Comparison of ENCODE assay signal across 25 cellular contexts in the genomic region with DNA sequence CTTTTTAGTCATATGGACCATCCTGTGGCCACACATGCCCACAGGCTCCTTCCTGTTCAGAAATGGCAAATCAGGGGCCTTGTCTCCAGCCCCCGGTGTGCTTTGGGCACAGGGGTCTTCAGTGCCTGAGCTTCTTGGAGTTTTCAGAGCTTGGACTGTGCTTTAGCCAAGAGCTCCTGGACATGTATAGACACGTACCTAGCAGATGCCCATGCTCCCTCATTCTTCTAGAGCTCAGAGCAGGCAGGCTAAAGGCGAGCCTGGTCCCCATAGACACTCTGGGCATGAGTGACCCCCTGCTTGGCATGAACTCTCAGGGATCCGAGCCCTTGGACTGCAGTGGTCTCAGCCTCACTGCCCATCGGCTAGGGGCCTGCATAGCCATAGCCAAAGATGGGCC.
A peak's percentile ranks its signal among the peaks of the same experiment; 100 is the strongest.
DNase-seq lines count a peak whose midpoint lies in the region; ATAC-seq, FAIRE-seq and TF ChIP-seq lines count a peak whose summit lies in the region.
"Had no signal": no experiment of that assay in that cellular context is flagged by ENCODE, and none has a peak within 500 bp of the region (broad histone marks: within the 10 kb centered on the region; RNA-seq: fewer than 3 reads in every experiment).

No MANE protein-coding gene starts in this region.

- no peak for TF ChIP-seq EP300 in H1 (IDR thresholded peaks at IDR 0.05; ENCODE audit: borderline replicate concordance in 1 of 2, low read depth in 2 of 2, low read length in 2 of 2)
- TF ChIP-seq EP300 in ovary (IDR thresholded peaks at IDR 0.05), result no peak

- H3K27ac Mint-ChIP-seq in MCF 10A (ENCODE audit: low read depth, unreplicated experiment) (peak overlapping the region; percentile 4), mesothelial cell of epicardium (peak overlapping the region; percentile 24)
- H3K27ac Mint-ChIP-seq: CD4-positive, CD25-positive, alpha-beta regulatory T cell; IgD-negative memory B cell had no signal

- H3K4me1 ChIP-seq in breast epithelium, result peaks cover 0 to 3% of the 10 kb centered on the region in 2 donors
- H3K4me1 ChIP-seq in H1 (replicated peaks in 1 of 4; ENCODE audit: control insufficient read depth in 3 of 4, insufficient read depth in 4 of 4, low read length in 3 of 4), result no peaks in the 10 kb centered on the region
- H3K4me1 ChIP-seq in gastrocnemius medialis, result no peaks in the 10 kb centered on the region
- peaks cover 14% of the 10 kb centered on the region for H3K4me1 ChIP-seq in ovary (ENCODE audit: insufficient read depth)

- no peak overlapping the region for H2BK12ac ChIP-seq in H1 (ENCODE audit: low read depth, low read length)

- H2BK20ac ChIP-seq in H1 (ENCODE audit: low read length), result peak overlapping the region; percentile 11; the same call in 1 of the 2 replicates

- CTCF ChIA-PET in MCF 10A (lab: Yijun Ruan, JAX) (no interaction called here), H1 (lab: Charles Lee; ENCODE audit: partially characterized antibody) (interaction anchor here (0.6 to 3.7 kb wide), 13 partner anchors 8 to 113 kb away, joined by 3 to 18 read pairs (median 4); no protein-coding TSS in a partner anchor)

- no peak overlapping the region for H2AK5ac ChIP-seq in H1 (ENCODE audit: low read depth, low read length)

- no peak overlapping the region for H4K5ac ChIP-seq in H1 (ENCODE audit: insufficient read length, low read depth, low read length)

- H3K23ac ChIP-seq in H1 (ENCODE audit: insufficient read length), result no peak overlapping the region

- H3K36me3 ChIP-seq in breast epithelium (no peaks in the 10 kb centered on the region), H1 (ENCODE audit: control insufficient read depth in 2 of 4, insufficient read depth in 4 of 4, low read length in 3 of 4) (no peaks in the 10 kb centered on the region), gastrocnemius medialis (no peaks in the 10 kb centered on the region), ovary (no peaks in the 10 kb centered on the region)
- H3K36me3 ChIP-seq: BLaER1 had no signal

- H3K4me1 Mint-ChIP-seq in MCF 10A (ENCODE audit: insufficient read depth, unreplicated experiment) (peaks cover 8% of the 10 kb centered on the region), mesothelial cell of epicardium (peaks cover 22% of the 10 kb centered on the region)
- H3K4me1 Mint-ChIP-seq: CD4-positive, CD25-positive, alpha-beta regulatory T cell; IgD-negative memory B cell had no signal

- no peak overlapping the region for H2AFZ ChIP-seq in H1 (ENCODE audit: low read length)

- H3K36me3 Mint-ChIP-seq in MCF 10A (ENCODE audit: insufficient read depth, unreplicated experiment), result no peaks in the 10 kb centered on the region
- H3K36me3 Mint-ChIP-seq in mesothelial cell of epicardium, result no peaks in the 10 kb centered on the region
- H3K36me3 Mint-ChIP-seq: CD4-positive, CD25-positive, alpha-beta regulatory T cell had no signal

- peaks cover 2% of the 10 kb centered on the region; the same call in 1 of the 2 replicates for H3K79me1 ChIP-seq in H1 (ENCODE audit: low read depth, low read length)

- H2BK120ac ChIP-seq in H1 (replicated peaks; ENCODE audit: low read depth, low read length), result no peak overlapping the region

- no peaks in the 10 kb centered on the region; the same call in 1 of the 2 replicates for H3K23me2 ChIP-seq in H1 (ENCODE audit: low read depth, low read length)

- H2BK15ac ChIP-seq in H1 (ENCODE audit: low read length), result no peak overlapping the region

- H3K4me2 ChIP-seq in H1 (ENCODE audit: insufficient read depth in 1 of 2, low read depth in 2 of 2, low read length in 2 of 2), result no peak overlapping the region
- H3K4me2 ChIP-seq: BLaER1, KMS-11 had no signal

- FAIRE-seq in H1 (lab: Jason Lieb, UNC), result no peak
- FAIRE-seq: G401.6 had no signal

- H3K9me3 Mint-ChIP-seq in MCF 10A (ENCODE audit: unreplicated experiment), result no peaks in the 10 kb centered on the region
- no peaks in the 10 kb centered on the region for H3K9me3 Mint-ChIP-seq in mesothelial cell of epicardium
- H3K9me3 Mint-ChIP-seq: IgD-negative memory B cell had no signal

- H4K8ac ChIP-seq in H1 (ENCODE audit: extremely low read depth, insufficient read depth, low read length), result peak overlapping the region; percentile 17; the same call in 1 of the 2 replicates

- DNase-seq in MCF 10A (ENCODE audit: unreplicated experiment) (peak; percentile 20), breast epithelium (ENCODE audit: low spot score in 2 of 2) (no peak), H1 (ENCODE audit: low read depth in 1 of 2, low spot score in 2 of 2) (no peak), mesothelial cell of epicardium (ENCODE audit: low spot score in 2 of 2, unreplicated experiment in 2 of 2) (no peak), gastrocnemius medialis (no peak), ovary (no peak), putamen (ENCODE audit: low spot score) (no peak), HCEC 1CT (no peak)
- DNase-seq: 8988T; CD4-positive, CD25-positive, alpha-beta regulatory T cell; GOT3; NCI-H1092; NCI-H1417 treated with DMSO at 0.1 percent for 48 hours; NCI-H1694 treated with DMSO at 0.1 percent for 48 hours; NCI-H2081 treated with DMSO at 0.1 percent for 48 hours; NCI-H2171; NCI-H226; NCI-H510A; RPMI8226; SHP77 treated with DMSO at 0.1 percent for 48 hours had no signal

- no peak overlapping the region for H3K9ac ChIP-seq in H1 (replicated peaks in 1 of 4; ENCODE audit: extremely low read depth in 1 of 4, low read depth in 3 of 4, low read length in 3 of 4)
- H3K9ac ChIP-seq: BLaER1, KMS-11 had no signal

- H3K4me3 ChIP-seq in breast epithelium (no peak overlapping the region), H1 (ENCODE audit: extremely low read depth in 1 of 4, insufficient read depth in 2 of 4, low read depth in 3 of 4, low read length in 4 of 4) (no peak overlapping the region), gastrocnemius medialis (no peak overlapping the region), ovary (no peak overlapping the region)
- H3K4me3 ChIP-seq: BLaER1 had no signal

- no peaks in the 10 kb centered on the region for H3K79me2 ChIP-seq in H1 (ENCODE audit: control insufficient read depth in 1 of 2, insufficient read depth in 2 of 2, low read length in 2 of 2)

- TF ChIP-seq RAD21 in H1 (IDR thresholded peaks at IDR 0.05 in 1 of 2, conservative IDR thresholded peaks at IDR 0.05 in 1 of 2; ENCODE audit: low read depth in 2 of 2, low read length in 2 of 2), result no peak

- H4K20me1 ChIP-seq in H1 (replicated peaks in 1 of 2; ENCODE audit: control insufficient read depth in 1 of 2, insufficient read depth in 2 of 2, low read length in 2 of 2), result no peaks in the 10 kb centered on the region
- H4K20me1 ChIP-seq: BLaER1 had no signal

- ATAC-seq in gastrocnemius medialis, result no peak
- ATAC-seq: HCT116 had no signal

- 84% methylated on average over 5 of the region's 5 CpGs; no CpG with 5 or more reads in 1 of the 2 experiments for WGBS in H1 (ENCODE audit: extremely low coverage in 1 of 2, insufficient coverage in 1 of 2, insufficient read length in 1 of 2, insufficient replicate concordance in 2 of 2, low coverage in 1 of 2, low lambda C conversion rate in 2 of 2, missing lambda C conversion rate in 1 of 2), 2 experiments
- 92 to 95% (median 93%) methylated on average over 5 of the region's 5 CpGs for WGBS in ovary, 3 donors

- H3K4me3 Mint-ChIP-seq in MCF 10A (ENCODE audit: unreplicated experiment) (no peak overlapping the region), mesothelial cell of epicardium (no peak overlapping the region)
- H3K4me3 Mint-ChIP-seq: CD4-positive, CD25-positive, alpha-beta regulatory T cell; IgD-negative memory B cell had no signal

- POLR2A ChIA-PET in MCF 10A (lab: Yijun Ruan, JAX), result interaction anchor here (1.4 kb wide), 1 partner anchor 16 kb away, joined by 5 read pairs; no protein-coding TSS in a partner anchor
- POLR2A ChIA-PET in H1 (lab: Charles Lee; ENCODE audit: partially characterized antibody), result interaction anchor here (1.4 kb wide), 1 partner anchor 9 kb away, joined by 7 read pairs; no protein-coding TSS in a partner anchor

- no peaks in the 10 kb centered on the region for H3K27me3 ChIP-seq in breast epithelium
- H3K27me3 ChIP-seq in H1 (replicated peaks in 1 of 4; ENCODE audit: control insufficient read depth in 3 of 4, extremely low read depth in 1 of 4, insufficient read depth in 3 of 4, low read length in 3 of 4), result no peaks in the 10 kb centered on the region
- no peaks in the 10 kb centered on the region for H3K27me3 ChIP-seq in gastrocnemius medialis
- no peaks in the 10 kb centered on the region for H3K27me3 ChIP-seq in ovary
- H3K27me3 ChIP-seq: BLaER1 had no signal

- in situ Hi-C loops in gastrocnemius medialis (cut with MboI; ENCODE audit: low sequenced_read_pairs in 4 of 4), result no loop called here

- H3K27ac ChIP-seq in breast epithelium (no peak overlapping the region), H1 (ENCODE audit: low read depth, low read length) (no peak overlapping the region), gastrocnemius medialis (no peak overlapping the region), ovary (no peak overlapping the region)
- H3K27ac ChIP-seq: BLaER1, KMS-11 had no signal

- BruUV-seq in MCF 10A (replicated peaks; lab: Mats Ljungman, UMichigan), result no TSS peak

- intact Hi-C loops in MCF 10A (cut with micrococcal nuclease), result no loop called here
- intact Hi-C loops in breast epithelium (cut with DNase I; ENCODE audit: low total_unique reads), result no loop called here
- intact Hi-C loops in gastrocnemius medialis (cut with DNase I; ENCODE audit: low total_unique reads), result no loop called here
- intact Hi-C loops in ovary (cut with DNase I), result no loop called here

- no peak for TF ChIP-seq CTCF in MCF 10A (IDR thresholded peaks at IDR 0.05; ENCODE audit: unreplicated experiment)
- no peak for TF ChIP-seq CTCF in breast epithelium (IDR thresholded peaks at IDR 0.05)
- TF ChIP-seq CTCF in H1 (IDR thresholded peaks at IDR 0.05; ENCODE audit: control extremely low read depth in 1 of 3, insufficient read depth in 1 of 3, low read depth in 1 of 3, low read length in 3 of 3), result no peak
- TF ChIP-seq CTCF in mesothelial cell of epicardium (IDR thresholded peaks at IDR 0.05; ENCODE audit: unreplicated experiment), result no peak
- no peak for TF ChIP-seq CTCF in gastrocnemius medialis (IDR thresholded peaks at IDR 0.05 in 4 of 5, conservative IDR thresholded peaks at IDR 0.05 in 1 of 5)
- no peak for TF ChIP-seq CTCF in ovary (IDR thresholded peaks at IDR 0.05)

- peak overlapping the region; percentile 73; the same call in 1 of the 2 replicates for H2BK5ac ChIP-seq in H1 (ENCODE audit: low read depth, low read length)

- no peak overlapping the region for H4K91ac ChIP-seq in H1 (replicated peaks; ENCODE audit: insufficient read length, low read length)

- TF ChIP-seq POLR2A in breast epithelium (IDR thresholded peaks at IDR 0.05), result no peak
- no peak for TF ChIP-seq POLR2A in H1 (IDR thresholded peaks at IDR 0.05; ENCODE audit: control extremely low read depth in 1 of 2, low read depth in 2 of 2, low read length in 2 of 2)
- no peak for TF ChIP-seq POLR2A in gastrocnemius medialis (IDR thresholded peaks at IDR 0.05)
- no peak for TF ChIP-seq POLR2A in ovary (IDR thresholded peaks at IDR 0.05)

- H3K27me3 Mint-ChIP-seq in MCF 10A (ENCODE audit: insufficient read depth, unreplicated experiment) (no peaks in the 10 kb centered on the region), mesothelial cell of epicardium (ENCODE audit: low read depth) (no peaks in the 10 kb centered on the region)
- H3K27me3 Mint-ChIP-seq: CD4-positive, CD25-positive, alpha-beta regulatory T cell had no signal

- no peaks in the 10 kb centered on the region for H3K9me3 ChIP-seq in breast epithelium
- no peaks in the 10 kb centered on the region for H3K9me3 ChIP-seq in H1 (ENCODE audit: insufficient read depth in 2 of 2, low read depth in 1 of 2, low read length in 1 of 2)
- H3K9me3 ChIP-seq in gastrocnemius medialis, result no peaks in the 10 kb centered on the region
- no peaks in the 10 kb centered on the region for H3K9me3 ChIP-seq in ovary
- H3K9me3 ChIP-seq: BLaER1 had no signal

- H3K4ac ChIP-seq in H1 (replicated peaks; ENCODE audit: insufficient read length, low read depth, low read length), result no peak overlapping the region

- H3K56ac ChIP-seq in H1 (replicated peaks; ENCODE audit: insufficient read length, low read depth, low read length), result no peak overlapping the region

- H3K18ac ChIP-seq in H1 (ENCODE audit: extremely low read depth, low read length), result no peak overlapping the region

- no peak overlapping the region for H3K14ac ChIP-seq in H1 (ENCODE audit: insufficient read length)
